8 cellular contexts compared by ENCODE assay signal in genomic region chr12:104303538-104304151, GRCh38. TPM values are rescaled to one million over a fixed set of nuclear protein-coding genes. Genes with fewer than 3 reads are reported as not detected.
DNase-seq lines count a peak whose midpoint lies in the region; TF ChIP-seq lines count a peak whose summit lies in the region.

TSS of gene EID3 (plus strand) at chr12:104303739. CDS start at chr12:104303935, 196 bp downstream.

- H3F3A ChIP-seq in SK-N-SH (replicated peaks; ENCODE audit: insufficient read depth), result peaks cover 11% of the 10 kb centered on the region

- peaks cover 90% of the 10 kb centered on the region for H4K20me1 ChIP-seq in SK-N-SH (ENCODE audit: insufficient read depth)

- TF ChIP-seq RAD21 in SK-N-SH (IDR thresholded peaks at IDR 0.05; ENCODE audit: low read length), result no peak

- no peaks in the 10 kb centered on the region for H3K9me3 ChIP-seq in SK-N-SH
- no peaks in the 10 kb centered on the region for H3K9me3 ChIP-seq in adipocyte (ENCODE audit: control insufficient read depth, low read length)
- no peaks in the 10 kb centered on the region for H3K9me3 ChIP-seq in parathyroid adenoma (ENCODE audit: control insufficient read depth, low read length)
- no peaks in the 10 kb centered on the region for H3K9me3 ChIP-seq in thymus (ENCODE audit: control insufficient read depth)

- POLR2A ChIA-PET in SK-N-SH (lab: Yijun Ruan, JAX), result no interaction called here

- H3K4me1 ChIP-seq in SK-N-SH (ENCODE audit: control insufficient read depth in 1 of 2, insufficient read depth in 2 of 2, low read depth in 1 of 2, low read length in 1 of 2), result peaks cover 2 to 19% of the 10 kb centered on the region in 2 experiments; a peak in 3 of 4 replicates
- H3K4me1 ChIP-seq in adipocyte (ENCODE audit: control insufficient read depth, insufficient read depth, low read length), result peaks cover 76% of the 10 kb centered on the region
- peaks cover 4% of the 10 kb centered on the region for H3K4me1 ChIP-seq in parathyroid adenoma
- H3K4me1 ChIP-seq in thymus (ENCODE audit: control insufficient read depth, insufficient read depth, low read length), result peaks cover 4% of the 10 kb centered on the region

- intact Hi-C loops in cardiac septum (cut with DNase I), result loop anchor here (2.0 to 5.0 kb wide), 2 partner anchors 15 to 86 kb away; partner anchors contain the start of gene TXNRD1

- H3K27ac ChIP-seq in SK-N-SH (ENCODE audit: low read depth in 2 of 2, low read length in 1 of 2) (no peak within 1 kb of the TSS), parathyroid adenoma (peak within 1 kb of the TSS; percentile 58), thymus (ENCODE audit: low read depth) (peak within 1 kb of the TSS; percentile 83)

- no peaks in the 10 kb centered on the region for H3K27me3 ChIP-seq in SK-N-SH (ENCODE audit: insufficient read depth)
- H3K27me3 ChIP-seq in adipocyte (replicated peaks; ENCODE audit: control insufficient read depth, insufficient read depth, low read length), result no peaks in the 10 kb centered on the region
- H3K27me3 ChIP-seq in parathyroid adenoma (ENCODE audit: control insufficient read depth, insufficient read depth, low read length), result no peaks in the 10 kb centered on the region
- no peaks in the 10 kb centered on the region for H3K27me3 ChIP-seq in thymus (ENCODE audit: control insufficient read depth, insufficient read depth)

- H3K4me2 ChIP-seq in SK-N-SH (peak within 1 kb of the TSS; percentile 46), parathyroid adenoma (ENCODE audit: low read length) (peak within 1 kb of the TSS; percentile 37)

- 77% methylated on average over 55 of the region's 63 CpGs for WGBS in SK-N-SH (ENCODE audit: low lambda C conversion rate)
- WGBS in thymus, result 25% methylated on average over 63 of the region's 63 CpGs

- no peak within 1 kb of the TSS for H3K9ac ChIP-seq in SK-N-SH
- peak within 1 kb of the TSS; percentile 87 for H3K9ac ChIP-seq in adipocyte (ENCODE audit: low read length)
- no peak within 1 kb of the TSS for H3K9ac ChIP-seq in parathyroid adenoma

- no peak within 1 kb of the TSS for H3K4me3 ChIP-seq in SK-N-SH (ENCODE audit: low read depth in 2 of 2, low read length in 1 of 2)
- H3K4me3 ChIP-seq in adipocyte (ENCODE audit: low read length), result peak within 1 kb of the TSS; percentile 82
- H3K4me3 ChIP-seq in parathyroid adenoma (ENCODE audit: low read depth, low read length), result peak within 1 kb of the TSS; percentile 44
- H3K4me3 ChIP-seq in thymus (ENCODE audit: low read length), result peak within 1 kb of the TSS; percentile 46

- no peak for TF ChIP-seq CTCF in SK-N-SH (IDR thresholded peaks at IDR 0.05)
- TF ChIP-seq CTCF in parathyroid adenoma (IDR thresholded peaks at IDR 0.05), result no peak

- H3K79me2 ChIP-seq in SK-N-SH (ENCODE audit: insufficient read depth), result peaks cover 99% of the 10 kb centered on the region
- peaks cover 21% of the 10 kb centered on the region for H3K79me2 ChIP-seq in parathyroid adenoma

- CTCF ChIA-PET in SK-N-SH (lab: Yijun Ruan, JAX), result interaction anchor here (1.2 to 1.9 kb wide), 3 partner anchors 10 to 78 kb away, joined by 4 to 6 read pairs (median 5); no protein-coding TSS in a partner anchor

- DNase-seq in ELR (ENCODE audit: low read depth), result peak; percentile 86
- peak; percentile 79 for DNase-seq in HCEC 1CT
- DNase-seq in SK-N-SH, result peak; percentile 80
- DNase-seq in adipocyte (ENCODE audit: low read depth), result peak; percentile 85
- peak; percentile 96 for DNase-seq in cardiac septum (ENCODE audit: low spot score)
- no peak for DNase-seq in NOMO-1 (lab: John Stamatoyannopoulos, UW; ENCODE audit: unreplicated experiment in 2 of 2)

- H2AFZ ChIP-seq in SK-N-SH (ENCODE audit: low read depth) (no peak within 1 kb of the TSS), parathyroid adenoma (peak within 1 kb of the TSS; percentile 71)

- H3K36me3 ChIP-seq in SK-N-SH (replicated peaks in 1 of 2; ENCODE audit: control insufficient read depth in 1 of 2, insufficient read depth in 2 of 2, low read length in 1 of 2) (peaks cover 33 to 70% of the 10 kb centered on the region in 2 experiments), adipocyte (ENCODE audit: control insufficient read depth, insufficient read depth, low read length, severe bottlenecking) (peaks cover 79% of the 10 kb centered on the region), parathyroid adenoma (ENCODE audit: control insufficient read depth, insufficient read depth, low read length) (no peaks in the 10 kb centered on the region), thymus (ENCODE audit: control insufficient read depth, insufficient read depth) (peaks cover 2% of the 10 kb centered on the region)

- no peak for TF ChIP-seq EP300 in SK-N-SH (IDR thresholded peaks at IDR 0.05; ENCODE audit: borderline replicate concordance in 1 of 2, low read depth in 1 of 2, low read length in 1 of 2)

- H3K9me2 ChIP-seq in SK-N-SH, result no peaks in the 10 kb centered on the region

TF ChIP-seq in SK-N-SH, 30 proteins besides CTCF, POLR2A, EP300 and RAD21:
- no peak for TF ChIP-seq MAX (IDR thresholded peaks at IDR 0.05; ENCODE audit: low read depth)
- TF ChIP-seq SMC3 (IDR thresholded peaks at IDR 0.05; ENCODE audit: low read depth, low read length), result no peak
- TF ChIP-seq NRF1 (IDR thresholded peaks at IDR 0.05; ENCODE audit: low read depth, low read length), result no peak
- no peak for TF ChIP-seq JUND (IDR thresholded peaks at IDR 0.05)
- no peak for TF ChIP-seq IRF3 (IDR thresholded peaks at IDR 0.05; ENCODE audit: low read depth, low read length)
- TF ChIP-seq POLR2AphosphoS5 (IDR thresholded peaks at IDR 0.05; ENCODE audit: low read depth, low read length), result no peak
- TF ChIP-seq TEAD4 (IDR thresholded peaks at IDR 0.05; ENCODE audit: borderline replicate concordance, insufficient read depth), result no peak

RNA-seq across cellular contexts. Expression of gene EID3, which starts in this region (rescaled TPM):
- 0.75 and 0.92 TPM in 2 replicates for polyA plus RNA-seq in SK-N-SH (2012; rRNA removed)
- polyA plus RNA-seq in SK-N-SH (2012; cell fraction: cytosol; rRNA removed), result 0.33 and 0.43 TPM in 2 replicates
- 3.8 and 4.5 TPM in 2 replicates for polyA plus RNA-seq in SK-N-SH (2012; cell fraction: nucleus; rRNA removed)
- 2.1 TPM for total RNA-seq in cardiac septum
- polyA plus RNA-seq in thymus, result 7.8 TPM

Comparison
In these comparisons a context has a peak if more than half of its experiments do, and no peak if none do; other contexts are left out.
1. DNase-seq: peak in ELR (single experiment), HCEC 1CT (single experiment), SK-N-SH (single experiment), adipocyte (single experiment) and cardiac septum (single experiment); none in NOMO-1 (0 of 2).
2. H3K27ac ChIP-seq: peak in parathyroid adenoma (single experiment) and thymus (single experiment); none in SK-N-SH (0 of 2).
3. H3K4me3 ChIP-seq: peak in adipocyte (single experiment), parathyroid adenoma (single experiment) and thymus (single experiment); none in SK-N-SH (0 of 2).